ENCODE assay signal across 8 cellular contexts in genomic region chr5:127785098-127785927, GRCh38.
A peak's percentile ranks its signal among the peaks of the same experiment; 100 is the strongest.
DNase-seq lines count a peak whose midpoint lies in the region; ATAC-seq and TF ChIP-seq lines count a peak whose summit lies in the region.

No MANE protein-coding gene starts in this region.

- H3K36me3 ChIP-seq in OCI-LY3 (replicated peaks; ENCODE audit: low read depth, low read length) (no peaks in the 10 kb centered on the region), WERI-Rb-1 (no peaks in the 10 kb centered on the region), transverse colon (no peaks in the 10 kb centered on the region)

- 50 to 65% methylated on average over 2 to 6 of the region's 6 CpGs for WGBS in transverse colon (ENCODE audit: low coverage in 1 of 2), 2 donors

- H3K4me3 ChIP-seq in OCI-LY3 (ENCODE audit: low read length): no peak overlapping the region
- H3K4me3 ChIP-seq in WERI-Rb-1 (ENCODE audit: low read depth, low read length): no peak overlapping the region
- H3K4me3 ChIP-seq in transverse colon: no peak overlapping the region

- ATAC-seq in GM21723 (IDR thresholded peaks at IDR 0.05; ENCODE audit: unreplicated experiment) (peak; percentile 64), foreskin keratinocyte (peak; percentile 95), sciatic nerve (no peak)

- H2AFZ ChIP-seq in OCI-LY3 (ENCODE audit: low read depth, low read length): 0 out of 2 replicates have a peak overlapping the region, but pooled peaks have one; percentile 39

- intact Hi-C loops in sciatic nerve (cut with DNase I): no loop called here
- intact Hi-C loops in transverse colon (cut with DNase I; ENCODE audit: low total_unique reads): no loop called here

- no peaks in the 10 kb centered on the region for H3K27me3 ChIP-seq in OCI-LY3 (ENCODE audit: low read depth, low read length)
- peaks cover 17% of the 10 kb centered on the region for H3K27me3 ChIP-seq in foreskin keratinocyte
- H3K27me3 ChIP-seq in WERI-Rb-1 (ENCODE audit: insufficient read depth, low read depth, severe bottlenecking): no peaks in the 10 kb centered on the region
- no peaks in the 10 kb centered on the region for H3K27me3 ChIP-seq in transverse colon

- TF ChIP-seq POLR2A in transverse colon (IDR thresholded peaks at IDR 0.05): no peak

- in situ Hi-C loops in transverse colon (cut with MboI; ENCODE audit: low pct_ligation_motif_present in 1 of 4, low pct_unique_long_range_greater_than_20kb in 1 of 4, low sequenced_read_pairs in 3 of 4): no loop called here

- DNase-seq in ELR (ENCODE audit: low read depth) (peak; percentile 87), foreskin keratinocyte (peak; percentile 52 to 81), WERI-Rb-1 (no peak), sciatic nerve (ENCODE audit: low spot score) (no peak), transverse colon (no peak)
- DNase-seq in activated effector memory CD4-positive, alpha-beta T cell treated with Interleukin-2 at 50 U/mL for 16 hours: no peak

- no peak overlapping the region for H3K9ac ChIP-seq in OCI-LY3 (ENCODE audit: low read length)

- no peaks in the 10 kb centered on the region for H4K20me1 ChIP-seq in OCI-LY3 (ENCODE audit: insufficient read depth, low read length)

- H3K79me2 ChIP-seq in OCI-LY3 (ENCODE audit: low read length): no peaks in the 10 kb centered on the region

- H3K4me1 ChIP-seq in OCI-LY3 (ENCODE audit: low read length) (no peaks in the 10 kb centered on the region), foreskin keratinocyte (no peaks in the 10 kb centered on the region), transverse colon (no peaks in the 10 kb centered on the region)

- TF ChIP-seq EP300 in transverse colon (IDR thresholded peaks at IDR 0.05; ENCODE audit: low read depth): no peak

- H3K27ac ChIP-seq in OCI-LY3 (ENCODE audit: low read length) (no peak overlapping the region), foreskin keratinocyte (no peak overlapping the region), WERI-Rb-1 (no peak overlapping the region), transverse colon (no peak overlapping the region)

- no peak for TF ChIP-seq CTCF in OCI-LY3 (IDR thresholded peaks at IDR 0.05; ENCODE audit: low read depth, low read length)
- no peak for TF ChIP-seq CTCF in foreskin keratinocyte (conservative IDR thresholded peaks at IDR 0.05)
- TF ChIP-seq CTCF in WERI-Rb-1 (IDR thresholded peaks at IDR 0.05; ENCODE audit: low read depth, low read length): no peak
- TF ChIP-seq CTCF in transverse colon (IDR thresholded peaks at IDR 0.05): no peak

- H3K9me3 ChIP-seq in OCI-LY3 (ENCODE audit: insufficient read depth, low read length) (no peaks in the 10 kb centered on the region), WERI-Rb-1 (ENCODE audit: severe bottlenecking) (no peaks in the 10 kb centered on the region), transverse colon (peaks cover 0 to under 1% of the 10 kb centered on the region in 2 donors)

- 0 out of 2 replicates have a peak overlapping the region, but pooled peaks have one; percentile 9 for H3K4me2 ChIP-seq in OCI-LY3 (ENCODE audit: low read length)

Comparison
In these comparisons a context has a peak if more than half of its experiments do, and no peak if none do; other contexts are left out.
1. DNase-seq: peak in ELR (single experiment) and foreskin keratinocyte (2 of 2); none in WERI-Rb-1 (single experiment), sciatic nerve (single experiment), activated effector memory CD4-positive, alpha-beta T cell treated with Interleukin-2 at 50 U/mL for 16 hours (single experiment) and transverse colon (single experiment).